In the genomic region with DNA sequence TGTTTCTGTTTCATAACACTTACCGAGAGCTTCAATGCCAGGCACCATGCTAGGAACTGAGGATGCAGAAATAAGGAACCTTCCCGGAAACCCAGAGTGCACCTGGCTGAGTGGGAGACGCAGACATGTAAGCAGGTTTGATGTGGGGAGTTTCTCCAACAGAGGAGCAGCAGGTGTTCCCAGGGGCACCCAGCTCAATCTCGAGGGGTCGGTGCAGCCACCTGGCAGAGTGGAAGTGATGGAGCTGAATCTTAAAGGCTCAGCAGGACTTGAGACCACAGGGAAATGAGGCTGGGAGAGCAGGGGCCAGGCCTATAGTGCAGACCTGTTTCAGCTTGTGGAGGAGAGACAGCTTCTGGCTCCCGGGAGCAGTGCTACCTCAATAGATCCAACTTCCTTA, we compare ENCODE assay signal across 23 cellular contexts. TPM values are rescaled to one million over a fixed set of nuclear protein-coding genes. Genes with fewer than 3 reads are reported as not detected.
A peak's percentile ranks its signal among the peaks of the same experiment; 100 is the strongest.
DNase-seq lines count a peak whose midpoint lies in the region; ATAC-seq and TF ChIP-seq lines count a peak whose summit lies in the region.
"Had no signal": no experiment of that assay in that cellular context is flagged by ENCODE, and none has a peak within 500 bp of the region (broad histone marks: within the 10 kb centered on the region; RNA-seq: fewer than 3 reads in every experiment).

No MANE protein-coding gene starts in this region.

- H2AFZ ChIP-seq in H9 (ENCODE audit: low read length) = no peak overlapping the region
- H2AFZ ChIP-seq in trophoblast cell (ENCODE audit: insufficient read depth, low read length, poor library complexity) = peak overlapping the region; percentile 44

- peaks cover 21% of the 10 kb centered on the region for H3K4me1 Mint-ChIP-seq in CD4-positive, alpha-beta T cell (ENCODE audit: low read depth)
- peaks cover 45 to 57% of the 10 kb centered on the region in 2 experiments for H3K4me1 Mint-ChIP-seq in H9
- peaks cover 29% of the 10 kb centered on the region for H3K4me1 Mint-ChIP-seq in central memory CD8-positive, alpha-beta T cell

- no peak for TF ChIP-seq CTCF in CD4-positive, alpha-beta T cell (IDR thresholded peaks at IDR 0.05)
- TF ChIP-seq CTCF in H9 (conservative IDR thresholded peaks at IDR 0.05) (no peak), prostate gland (IDR thresholded peaks at IDR 0.05) (no peak)

- no peaks in the 10 kb centered on the region for H3K9me3 Mint-ChIP-seq in CD4-positive, alpha-beta T cell
- no peaks in the 10 kb centered on the region for H3K9me3 Mint-ChIP-seq in H9
- H3K9me3 Mint-ChIP-seq in central memory CD8-positive, alpha-beta T cell = no peaks in the 10 kb centered on the region
- H3K9me3 Mint-ChIP-seq: activated CD4-positive, alpha-beta memory T cell treated with anti-CD3 and anti-CD28 coated beads, Interleukin-2, amount 10 ng/mL, durations not matched to agents 7 days and 5 days had no signal

- no peak overlapping the region for H3K4me3 Mint-ChIP-seq in CD4-positive, alpha-beta T cell
- no peak overlapping the region for H3K4me3 Mint-ChIP-seq in H9
- H3K4me3 Mint-ChIP-seq in central memory CD8-positive, alpha-beta T cell = no peak overlapping the region
- H3K4me3 Mint-ChIP-seq: activated CD4-positive, alpha-beta memory T cell treated with anti-CD3 and anti-CD28 coated beads, Interleukin-2, amount 10 ng/mL, durations not matched to agents 7 days and 5 days; activated T-helper 1 cell treated with anti-CD3 and anti-CD28 coated beads, Interleukin-12 subunit alpha, Interleukin-12 subunit beta, Interleukin-2, Interleukin-4 antibody, amounts not matched to agents 30 ng/mL and 10 ng/mL and 1 ng/mL, durations not matched to agents 14 hours and 24 hours and 36 hours had no signal

- no peak overlapping the region for H2BK12ac ChIP-seq in H9 (ENCODE audit: insufficient read length, low read depth, low read length)
- peak overlapping the region; percentile 95 for H2BK12ac ChIP-seq in trophoblast cell (ENCODE audit: low read length)

- H2BK5ac ChIP-seq in H9 (ENCODE audit: insufficient read length, low read length) = no peak overlapping the region
- H2BK5ac ChIP-seq in trophoblast cell (ENCODE audit: low read depth, low read length, poor library complexity) = peak overlapping the region; percentile 100

- H3K4me3 ChIP-seq in trophoblast cell (ENCODE audit: low read depth, low read length) (no peak overlapping the region), prostate gland (no peak overlapping the region)
- H3K4me3 ChIP-seq: dorsolateral prefrontal cortex, GM12878, pancreas, vagina had no signal

- H3K4me2 ChIP-seq in H9 (ENCODE audit: insufficient read depth, insufficient read length, low read length) (no peak overlapping the region), trophoblast cell (ENCODE audit: low read length) (no peak overlapping the region)

- H3K14ac ChIP-seq in H9 (ENCODE audit: insufficient read depth, low read length) = no peak overlapping the region
- peak overlapping the region; percentile 99 for H3K14ac ChIP-seq in trophoblast cell (ENCODE audit: low read length)

- H3K56ac ChIP-seq in H9 (ENCODE audit: insufficient read length, low read depth, low read length) = no peak overlapping the region

- intact Hi-C loops in CD4-positive, alpha-beta T cell (cut with DNase I, micrococcal nuclease) = no loop called here
- intact Hi-C loops in prostate gland (cut with DNase I) = no loop called here

- H2AK5ac ChIP-seq in H9 (ENCODE audit: insufficient read length, low read length) = no peak overlapping the region
- H2AK5ac ChIP-seq in trophoblast cell (ENCODE audit: low read length) = peak overlapping the region; percentile 65

- no peak overlapping the region for H2BK120ac ChIP-seq in H9 (ENCODE audit: low read depth, low read length, poor library complexity, severe bottlenecking)
- H2BK120ac ChIP-seq in trophoblast cell (ENCODE audit: insufficient read depth, low read length, poor library complexity) = peak overlapping the region; percentile 100

- H3K4ac ChIP-seq in H9 (ENCODE audit: low read depth, low read length) (no peak overlapping the region), trophoblast cell (ENCODE audit: low read depth, low read length) (peak overlapping the region; percentile 35)

- H3K79me1 ChIP-seq in H9 (ENCODE audit: insufficient read depth, low read depth, low read length, poor library complexity, severe bottlenecking) (no peaks in the 10 kb centered on the region), trophoblast cell (ENCODE audit: low read length) (peaks cover 71% of the 10 kb centered on the region)

- H3K4me1 ChIP-seq in H9 (ENCODE audit: insufficient read depth, low read length) (peaks cover 9% of the 10 kb centered on the region; the same call in 1 of the 2 replicates), trophoblast cell (ENCODE audit: control insufficient read depth in 1 of 2, insufficient read depth in 2 of 2, low read length in 2 of 2) (peaks cover 53 to 59% of the 10 kb centered on the region in 2 experiments), prostate gland (replicated peaks) (peaks cover 7% of the 10 kb centered on the region)
- H3K4me1 ChIP-seq: pancreas had no signal

- ATAC-seq in CD4-positive, alpha-beta T cell (ENCODE audit: poor library complexity) = no peak
- ATAC-seq in central memory CD8-positive, alpha-beta T cell (replicated peaks; ENCODE audit: extremely low read depth, poor library complexity, severe bottlenecking) = no peak
- ATAC-seq in left lobe of liver = no peak
- ATAC-seq: GM12878, pancreas, Right ventricle myocardium inferior had no signal

- peak overlapping the region; percentile 82 for H4K12ac ChIP-seq in trophoblast cell (ENCODE audit: low read depth, low read length)

- H3K9me3 ChIP-seq in CD4-positive, alpha-beta T cell (ENCODE audit: control insufficient read depth, low read length) = no peaks in the 10 kb centered on the region
- H3K9me3 ChIP-seq in H9 (ENCODE audit: control insufficient read depth, low read depth, low read length) (no peaks in the 10 kb centered on the region), trophoblast cell (ENCODE audit: insufficient read depth, low read depth, low read length) (no peaks in the 10 kb centered on the region), prostate gland (no peaks in the 10 kb centered on the region)
- H3K9me3 ChIP-seq: pancreas, vagina had no signal

- peaks cover 16 to 18% of the 10 kb centered on the region in 2 experiments for H3K36me3 ChIP-seq in trophoblast cell (ENCODE audit: control insufficient read depth in 1 of 2, insufficient read depth in 2 of 2, low read length in 2 of 2)
- no peaks in the 10 kb centered on the region for H3K36me3 ChIP-seq in prostate gland
- H3K36me3 ChIP-seq: pancreas had no signal

- H4K8ac ChIP-seq in H9 (replicated peaks; ENCODE audit: insufficient read length, low read depth, low read length) (no peak overlapping the region), trophoblast cell (ENCODE audit: low read depth, low read length) (peak overlapping the region; percentile 96)

- H3K27ac Mint-ChIP-seq in CD4-positive, alpha-beta T cell = peak overlapping the region; percentile 59
- peak overlapping the region; percentile 31 to 82 (median 49); a peak in 3 of 7 replicates for H3K27ac Mint-ChIP-seq in H9
- peak overlapping the region; percentile 71 for H3K27ac Mint-ChIP-seq in central memory CD8-positive, alpha-beta T cell (ENCODE audit: low read depth)
- H3K27ac Mint-ChIP-seq: activated T-helper 1 cell treated with anti-CD3 and anti-CD28 coated beads, Interleukin-12 subunit alpha, Interleukin-12 subunit beta, Interleukin-2, Interleukin-4 antibody, amounts not matched to agents 30 ng/mL and 10 ng/mL and 1 ng/mL, durations not matched to agents 14 hours and 24 hours and 36 hours had no signal

- no peak overlapping the region for H4K91ac ChIP-seq in H9 (ENCODE audit: insufficient read length, low read depth, low read length)
- peak overlapping the region; percentile 100 for H4K91ac ChIP-seq in trophoblast cell (ENCODE audit: low read depth, low read length)

- H3K27ac ChIP-seq in CD4-positive, alpha-beta T cell (ENCODE audit: low read depth, low read length) = no peak overlapping the region
- H3K27ac ChIP-seq in H9 (ENCODE audit: insufficient read length, low read depth, low read length) = no peak overlapping the region
- H3K27ac ChIP-seq in trophoblast cell (ENCODE audit: low read depth, low read length) = peak overlapping the region; percentile 98
- no peak overlapping the region for H3K27ac ChIP-seq in prostate gland
- H3K27ac ChIP-seq: dorsolateral prefrontal cortex, pancreas had no signal

- H3T11ph ChIP-seq in H9 (ENCODE audit: low read length) = no peak overlapping the region

- H3K9ac ChIP-seq in H9 (ENCODE audit: extremely low read depth, insufficient read length, low read length) = no peak overlapping the region
- H3K9ac ChIP-seq in trophoblast cell (ENCODE audit: low read length) = no peak overlapping the region

- no peak for TF ChIP-seq POLR2A in prostate gland (IDR thresholded peaks at IDR 0.05)

- H2BK15ac ChIP-seq in H9 (ENCODE audit: low read depth, low read length) = no peak overlapping the region

- H4K5ac ChIP-seq in H9 (ENCODE audit: insufficient read length, low read depth, low read length) = no peak overlapping the region

- POLR2A ChIA-PET in CD4-positive, alpha-beta T cell (lab: Charles Lee) = no interaction called here

- no peaks in the 10 kb centered on the region for H3K23me2 ChIP-seq in H9 (ENCODE audit: insufficient read length, low read depth, low read length, poor library complexity, severe bottlenecking)

- peaks cover 23% of the 10 kb centered on the region for H3K36me3 Mint-ChIP-seq in CD4-positive, alpha-beta T cell (ENCODE audit: low read depth)
- peaks cover 1 to 18% (median 17%) of the 10 kb centered on the region in 3 experiments; a peak in 5 of 7 replicates for H3K36me3 Mint-ChIP-seq in H9 (ENCODE audit: insufficient read depth in 1 of 3, low read depth in 3 of 3)
- peaks cover 12% of the 10 kb centered on the region for H3K36me3 Mint-ChIP-seq in central memory CD8-positive, alpha-beta T cell (ENCODE audit: insufficient read depth)

- no peaks in the 10 kb centered on the region for H3K27me3 Mint-ChIP-seq in CD4-positive, alpha-beta T cell
- no peaks in the 10 kb centered on the region; the same call in 1 of the 2 replicates for H3K27me3 Mint-ChIP-seq in H9 (ENCODE audit: low read depth)
- no peaks in the 10 kb centered on the region for H3K27me3 Mint-ChIP-seq in central memory CD8-positive, alpha-beta T cell
- H3K27me3 Mint-ChIP-seq: activated CD4-positive, alpha-beta memory T cell treated with anti-CD3 and anti-CD28 coated beads, Interleukin-2, amount 10 ng/mL, durations not matched to agents 7 days and 5 days had no signal

- H4K20me1 ChIP-seq in H9 (ENCODE audit: control insufficient read depth, insufficient read depth, insufficient read length) = no peaks in the 10 kb centered on the region

- H3K18ac ChIP-seq in H9 (ENCODE audit: insufficient read length, low read depth, low read length) = no peak overlapping the region
- H3K18ac ChIP-seq in trophoblast cell (ENCODE audit: low read length) = peak overlapping the region; percentile 99

- H3K23ac ChIP-seq in H9 (ENCODE audit: insufficient read length, low read depth, low read length) (no peak overlapping the region), trophoblast cell (ENCODE audit: low read length) (no peak overlapping the region)

- CTCF ChIA-PET in CD4-positive, alpha-beta T cell (lab: Charles Lee) = no interaction called here

- no peak overlapping the region for H2BK20ac ChIP-seq in H9 (ENCODE audit: low read depth, low read length, poor library complexity, severe bottlenecking)

- H3K79me2 ChIP-seq in H9 (ENCODE audit: insufficient read depth, low read length) = no peaks in the 10 kb centered on the region
- H3K79me2 ChIP-seq in trophoblast cell (ENCODE audit: control insufficient read depth, insufficient read depth, low read length, poor library complexity) = peaks cover 38% of the 10 kb centered on the region

- no peaks in the 10 kb centered on the region for H3K27me3 ChIP-seq in CD4-positive, alpha-beta T cell (ENCODE audit: control insufficient read depth, insufficient read depth, low read length)
- H3K27me3 ChIP-seq in H9 (ENCODE audit: insufficient read depth, low read length) (no peaks in the 10 kb centered on the region), trophoblast cell (ENCODE audit: insufficient read depth, low read length) (no peaks in the 10 kb centered on the region), prostate gland (replicated peaks; ENCODE audit: insufficient read depth) (no peaks in the 10 kb centered on the region)
- H3K27me3 ChIP-seq: dorsolateral prefrontal cortex, pancreas, vagina had no signal

- DNase-seq in CD4-positive, alpha-beta T cell = no peak
- DNase-seq in H9 (no peak), trophoblast cell (no peak), left lobe of liver (ENCODE audit: low spot score) (no peak), prostate gland (ENCODE audit: low spot score) (no peak), LoVo (ENCODE audit: low spot score) (no peak)
- no peak for DNase-seq in central memory CD8-positive, alpha-beta T cell (ENCODE audit: low spot score in 2 of 2)
- DNase-seq: activated CD4-positive, alpha-beta memory T cell treated with anti-CD3 and anti-CD28 coated beads, Interleukin-2, amount 10 ng/mL, durations not matched to agents 7 days and 5 days; AML-193; erythroblast; GDM1; NCI-H1930; NCI-H446 treated with DMSO at 0.1 percent for 48 hours; pancreas had no signal

- WGBS in H9 (ENCODE audit: extremely low coverage, insufficient read length, low lambda C conversion rate) = no CpG with 5 or more reads among the region's 6 CpGs
- WGBS in trophoblast cell (ENCODE audit: extremely low coverage, insufficient coverage, insufficient read length) = no CpG with 5 or more reads among the region's 6 CpGs
- WGBS in prostate gland = 75% methylated on average over 6 of the region's 6 CpGs

RNA-seq across cellular contexts. Expression of a gene that starts 27.9 kb away (rescaled TPM):
- total RNA-seq in CD4-positive, alpha-beta T cell = 1 to 10 TPM; 2.5 to 3.1 TPM
- total RNA-seq in H9 (2021) (37.5 and 44.5 TPM in 2 replicates), left lobe of liver (9.6 TPM), prostate gland (100 to 1,000 TPM in 1 of 2 donors, 10 to 100 TPM in 1; 61.2 to 149 TPM)
- 188 and 198 TPM in 2 replicates for polyA plus RNA-seq in trophoblast cell (2013)

RNA-seq across cellular contexts. Expression of a gene that starts 28.6 kb away (rescaled TPM):
- 1 to 10 TPM; 3.5 to 4.2 TPM for total RNA-seq in CD4-positive, alpha-beta T cell
- total RNA-seq in H9 (2021) (40.3 and 40.7 TPM in 2 replicates), left lobe of liver (12.3 TPM), prostate gland (10 to 100 TPM; 28.9 to 39.4 TPM)
- polyA plus RNA-seq in trophoblast cell (2013) = 61.2 and 63.9 TPM in 2 replicates

RNA-seq across cellular contexts. Expression of a gene that starts 56.4 kb away (rescaled TPM):
- total RNA-seq in CD4-positive, alpha-beta T cell = not detected
- total RNA-seq in H9 (2021) (0.68 TPM in 1 of 2 replicates, not detected in the other), left lobe of liver (not detected), prostate gland (not detected)
- 0.11 and 0.19 TPM in 2 replicates for polyA plus RNA-seq in trophoblast cell (2013)
- total RNA-seq: activated CD4-positive, alpha-beta memory T cell treated with anti-CD3 and anti-CD28 coated beads, Interleukin-2, amount 10 ng/mL, durations not matched to agents 7 days and 5 days; activated T-helper 1 cell treated with anti-CD3 and anti-CD28 coated beads, Interleukin-12 subunit alpha, Interleukin-12 subunit beta, Interleukin-2, Interleukin-4 antibody, amounts not matched to agents 30 ng/mL and 10 ng/mL and 1 ng/mL, durations not matched to agents 14 hours and 24 hours and 36 hours; bronchial epithelial cell; GM12878; liver; M059J; pancreas; Right ventricle myocardium inferior; vagina had no signal
- polyA plus RNA-seq: adipose tissue, GM12878, liver had no signal
